Comparison of ENCODE assay signal across 8 cellular contexts in genomic region chr11:124865181-124865901, GRCh38. TPM values are rescaled to one million over a fixed set of nuclear protein-coding genes. Genes with fewer than 3 reads are reported as not detected.
A peak's percentile ranks its signal among the peaks of the same experiment; 100 is the strongest.
DNase-seq lines count a peak whose midpoint lies in the region; ATAC-seq and TF ChIP-seq lines count a peak whose summit lies in the region.

Gene ROBO3, plus strand, starts transcription at chr11:124865432. Its CDS starts 146 bp downstream, at chr11:124865578.

- peaks cover 9% of the 10 kb centered on the region for H3K4me1 ChIP-seq in ovary (ENCODE audit: insufficient read depth)

- TF ChIP-seq CTCF in epithelial cell of esophagus (IDR thresholded peaks at IDR 0.05; ENCODE audit: insufficient read depth, low read depth, low read length, missing control alignments) (no peak), ovary (IDR thresholded peaks at IDR 0.05) (no peak)

- H3K4me3 ChIP-seq in epithelial cell of esophagus (ENCODE audit: low read length) (no peak within 1 kb of the TSS), ovary (no peak within 1 kb of the TSS)

- no peak for TF ChIP-seq EP300 in ovary (IDR thresholded peaks at IDR 0.05)

- no peak within 1 kb of the TSS for H3K27ac ChIP-seq in ovary

- no peaks in the 10 kb centered on the region for H3K9me3 ChIP-seq in ovary

- WGBS in ovary, 3 donors: 1 to 3% (median 1%) methylated on average over 52 to 53 of the region's 53 CpGs

- DNase-seq in D341Med (ENCODE audit: low spot score): peak; percentile 77
- peak; percentile 46 for DNase-seq in NCI-H524 treated with DMSO at 0.1 percent for 48 hours (lab: John Stamatoyannopoulos, UW)
- DNase-seq in epithelial cell of esophagus (ENCODE audit: low read depth): peak; percentile 14
- DNase-seq in ovary: peak in 2 of 5 donors; percentile 12 to 26
- DNase-seq in activated CD4-positive, CD25-positive, alpha-beta regulatory T cell treated with anti-CD3 and anti-CD28 coated beads, Interleukin-2, amount 50 U/mL, for 72 hours: no peak
- DNase-seq in HCEC 1CT: no peak
- DNase-seq in OCI-M1 (lab: John Stamatoyannopoulos, UW): no peak

- H3K36me3 ChIP-seq in ovary: no peaks in the 10 kb centered on the region

- intact Hi-C loops in ovary (cut with DNase I): no loop called here

- no peak for TF ChIP-seq POLR2A in ovary (IDR thresholded peaks at IDR 0.05)

- peaks cover 4% of the 10 kb centered on the region for H3K27me3 ChIP-seq in ovary

- no peak for ATAC-seq in HG03095 (IDR thresholded peaks at IDR 0.05; ENCODE audit: unreplicated experiment)

RNA-seq across cellular contexts. Expression of gene ROBO3, which starts in this region (rescaled TPM):
- 10 to 100 TPM; 36.9 to 90.4 (median 56.7) TPM for total RNA-seq in ovary
- 10 to 100 TPM; 15.2 to 62.8 TPM for polyA plus RNA-seq in ovary

Comparison
In these comparisons a context has a peak if more than half of its experiments do, and no peak if none do; other contexts are left out.
1. DNase-seq: peak in D341Med (single experiment), NCI-H524 treated with DMSO at 0.1 percent for 48 hours (single experiment) and epithelial cell of esophagus (single experiment); none in activated CD4-positive, CD25-positive, alpha-beta regulatory T cell treated with anti-CD3 and anti-CD28 coated beads, Interleukin-2, amount 50 U/mL, for 72 hours (single experiment), HCEC 1CT (single experiment) and OCI-M1 (single experiment).